In genomic region chrX:53093177-53093655, GRCh38 we compare ENCODE assay signal across 1 cellular context.
TF ChIP-seq lines count a peak whose summit lies in the region.

No MANE protein-coding gene starts in this region.

TF ChIP-seq in K562, 482 proteins besides CTCF, POLR2A, EP300 and RAD21 (continued from another document):
- no peak for TF ChIP-seq ZNF398 (CRISPR knock-in tag; IDR thresholded peaks at IDR 0.05)
- TF ChIP-seq TAF1 (IDR thresholded peaks at IDR 0.05; ENCODE audit: control insufficient read depth, extremely low read depth, insufficient read depth, low read length, severe bottlenecking), result no peak
- no peak for TF ChIP-seq ZNF512 (tag; IDR thresholded peaks at IDR 0.05)
- TF ChIP-seq TAF9B (IDR thresholded peaks at IDR 0.05; ENCODE audit: partially characterized antibody), result no peak
- TF ChIP-seq PHTF2 (CRISPR knock-in tag; IDR thresholded peaks at IDR 0.05), result no peak
- TF ChIP-seq TBP (optimal IDR thresholded peaks at IDR 0.05; ENCODE audit: low read depth, low read length), result peak; percentile 11
- no peak for TF ChIP-seq PBX2 (CRISPR knock-in tag; IDR thresholded peaks at IDR 0.05; ENCODE audit: low read depth)
- TF ChIP-seq PBX2 (tag; conservative IDR thresholded peaks at IDR 0.05; ENCODE audit: low read depth), result no peak
- no peak for TF ChIP-seq MTF1 (CRISPR knock-in tag; IDR thresholded peaks at IDR 0.05; ENCODE audit: borderline replicate concordance)
- no peak for TF ChIP-seq BRCA1 (IDR thresholded peaks at IDR 0.05)
- TF ChIP-seq BRCA1 (CRISPR knock-in tag; IDR thresholded peaks at IDR 0.05), result no peak
- TF ChIP-seq SNRNP70 (optimal IDR thresholded peaks at IDR 0.05; ENCODE audit: low read depth, low read length), result no peak
- TF ChIP-seq CREM (IDR thresholded peaks at IDR 0.05; ENCODE audit: low read depth), result peak; percentile 46; the same call in 1 of the 2 replicates
- no peak for TF ChIP-seq DMBX1 (CRISPR knock-in tag; IDR thresholded peaks at IDR 0.05; ENCODE audit: borderline replicate concordance)
- no peak for TF ChIP-seq HIVEP1 (CRISPR knock-in tag; IDR thresholded peaks at IDR 0.05)
- no peak for TF ChIP-seq ZNF23 (CRISPR knock-in tag; IDR thresholded peaks at IDR 0.05)
- TF ChIP-seq MTA3 (IDR thresholded peaks at IDR 0.05; ENCODE audit: borderline replicate concordance), result 0 out of 2 replicates have a peak, but pooled peaks have one; percentile 16
- no peak for TF ChIP-seq NR2C2 (CRISPR knock-in tag; IDR thresholded peaks at IDR 0.05)
- TF ChIP-seq NR2C2 (tag; IDR thresholded peaks at IDR 0.05), result no peak
- TF ChIP-seq ATF3 (IDR thresholded peaks at IDR 0.05), result no peak
- TF ChIP-seq ATF3 (CRISPR knock-in tag; conservative IDR thresholded peaks at IDR 0.05), result no peak
- TF ChIP-seq RBBP5 (IDR thresholded peaks at IDR 0.05; ENCODE audit: borderline replicate concordance, insufficient read depth, low read length, poor library complexity, severe bottlenecking), result no peak
- TF ChIP-seq CTBP1 (IDR thresholded peaks at IDR 0.05; ENCODE audit: borderline replicate concordance), result no peak
- no peak for TF ChIP-seq ZNF639 (CRISPR knock-in tag; conservative IDR thresholded peaks at IDR 0.05 in 1 of 2, IDR thresholded peaks at IDR 0.05 in 1 of 2)
TF ChIP-seq in K562: peak in this region for 18.
